In the genomic region with DNA sequence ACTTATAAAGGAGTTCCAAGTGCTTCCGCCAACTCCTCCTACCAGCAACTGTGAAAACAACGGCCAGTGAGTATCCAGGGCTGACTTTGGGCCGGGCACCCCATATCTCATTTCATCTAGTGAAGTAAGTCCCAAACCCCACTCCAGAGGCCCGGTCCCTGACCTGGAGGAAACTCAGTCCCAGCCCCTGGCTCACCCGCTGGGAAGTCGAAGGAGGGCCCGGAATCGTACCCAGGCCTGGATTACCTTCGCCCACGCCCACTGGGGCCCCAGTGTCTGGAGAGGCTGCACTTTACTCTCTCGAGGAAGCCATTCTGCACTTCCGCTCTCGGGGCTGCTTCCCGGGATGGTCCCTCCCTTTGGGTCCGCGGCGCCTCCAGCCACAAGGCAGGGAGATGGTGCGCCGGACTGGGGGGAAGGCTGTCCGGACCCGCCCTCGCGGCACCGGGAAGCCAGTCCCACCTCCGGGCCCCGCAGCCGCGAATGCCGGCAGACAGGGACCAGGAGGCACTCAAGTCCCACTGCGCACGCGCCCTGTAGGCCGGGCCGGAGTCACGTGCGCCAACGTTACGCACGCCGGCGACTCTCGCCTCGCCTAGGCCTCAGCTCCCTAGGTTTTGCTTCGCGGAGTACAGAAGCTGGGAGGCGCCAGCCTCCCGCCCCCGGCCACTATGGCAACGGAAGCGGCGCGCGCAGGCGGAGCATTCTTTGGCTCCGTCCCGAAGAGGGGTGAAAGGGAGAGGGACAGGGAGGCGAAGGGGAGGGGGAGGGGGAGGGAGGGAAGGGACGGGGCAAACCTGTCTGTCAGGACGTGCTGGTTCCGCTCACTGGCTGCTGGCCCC, we compare ENCODE assay signal across 1 cellular context.
TF ChIP-seq lines count a peak whose summit lies in the region.

Gene CMTR2 (minus strand): TSS at position 513 of the 842 bp plus-strand sequence. CDS start 3,482 bp downstream, outside the sequence.

TF ChIP-seq in K562, 482 proteins besides CTCF, POLR2A, EP300 and RAD21 (continued from another document and continues in another):
- TF ChIP-seq CHD7 (IDR thresholded peaks at IDR 0.05; ENCODE audit: low read depth, low read length) (no peak), PURB (CRISPR knock-in tag; IDR thresholded peaks at IDR 0.05; ENCODE audit: low read depth) (no peak), ZNF124 (CRISPR knock-in tag; IDR thresholded peaks at IDR 0.05) (no peak), ZNF24 (IDR thresholded peaks at IDR 0.05) (no peak), ZNF668 (CRISPR knock-in tag; IDR thresholded peaks at IDR 0.05) (no peak), SMARCE1 (IDR thresholded peaks at IDR 0.05) (no peak), ZNF347 (CRISPR knock-in tag; IDR thresholded peaks at IDR 0.05; ENCODE audit: low read depth) (no peak), PRPF4 (IDR thresholded peaks at IDR 0.05; ENCODE audit: insufficient read depth, low read depth, low read length, poor library complexity, severe bottlenecking) (no peak), MTA2 (IDR thresholded peaks at IDR 0.05; ENCODE audit: low read depth) (no peak), ZFP1 (CRISPR knock-in tag; IDR thresholded peaks at IDR 0.05) (no peak), BRD4 (IDR thresholded peaks at IDR 0.05) (0 out of 2 replicates have a peak, but pooled peaks have one; percentile 34), WHSC1 (IDR thresholded peaks at IDR 0.05; ENCODE audit: low read length) (no peak), MBD1 (CRISPR knock-in tag; IDR thresholded peaks at IDR 0.05) (no peak), ZFP36 (IDR thresholded peaks at IDR 0.05; ENCODE audit: low read depth, low read length, partially characterized antibody) (no peak), CAMTA2 (CRISPR knock-in tag; conservative IDR thresholded peaks at IDR 0.05) (no peak), ZNF23 (CRISPR knock-in tag; IDR thresholded peaks at IDR 0.05) (no peak), FOXA3 (CRISPR knock-in tag; conservative IDR thresholded peaks at IDR 0.05 in 1 of 2, IDR thresholded peaks at IDR 0.05 in 1 of 2) (no peak), ZNF445 (CRISPR knock-in tag; IDR thresholded peaks at IDR 0.05; ENCODE audit: low read depth) (no peak), NFIX (CRISPR knock-in tag; IDR thresholded peaks at IDR 0.05; ENCODE audit: low read depth) (no peak), MYNN (IDR thresholded peaks at IDR 0.05) (no peak), MYNN (CRISPR knock-in tag; IDR thresholded peaks at IDR 0.05) (no peak), SLC30A9 (CRISPR knock-in tag; IDR thresholded peaks at IDR 0.05) (no peak)
- TF ChIP-seq, protein P1, sequence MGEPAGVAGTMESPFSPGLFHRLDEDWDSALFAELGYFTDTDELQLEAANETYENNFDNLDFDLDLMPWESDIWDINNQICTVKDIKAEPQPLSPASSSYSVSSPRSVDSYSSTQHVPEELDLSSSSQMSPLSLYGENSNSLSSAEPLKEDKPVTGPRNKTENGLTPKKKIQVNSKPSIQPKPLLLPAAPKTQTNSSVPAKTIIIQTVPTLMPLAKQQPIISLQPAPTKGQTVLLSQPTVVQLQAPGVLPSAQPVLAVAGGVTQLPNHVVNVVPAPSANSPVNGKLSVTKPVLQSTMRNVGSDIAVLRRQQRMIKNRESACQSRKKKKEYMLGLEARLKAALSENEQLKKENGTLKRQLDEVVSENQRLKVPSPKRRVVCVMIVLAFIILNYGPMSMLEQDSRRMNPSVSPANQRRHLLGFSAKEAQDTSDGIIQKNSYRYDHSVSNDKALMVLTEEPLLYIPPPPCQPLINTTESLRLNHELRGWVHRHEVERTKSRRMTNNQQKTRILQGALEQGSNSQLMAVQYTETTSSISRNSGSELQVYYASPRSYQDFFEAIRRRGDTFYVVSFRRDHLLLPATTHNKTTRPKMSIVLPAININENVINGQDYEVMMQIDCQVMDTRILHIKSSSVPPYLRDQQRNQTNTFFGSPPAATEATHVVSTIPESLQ (CRISPR knock-in tag; IDR thresholded peaks at IDR 0.05): peak; percentile 75
- TF ChIP-seq, protein P2, sequence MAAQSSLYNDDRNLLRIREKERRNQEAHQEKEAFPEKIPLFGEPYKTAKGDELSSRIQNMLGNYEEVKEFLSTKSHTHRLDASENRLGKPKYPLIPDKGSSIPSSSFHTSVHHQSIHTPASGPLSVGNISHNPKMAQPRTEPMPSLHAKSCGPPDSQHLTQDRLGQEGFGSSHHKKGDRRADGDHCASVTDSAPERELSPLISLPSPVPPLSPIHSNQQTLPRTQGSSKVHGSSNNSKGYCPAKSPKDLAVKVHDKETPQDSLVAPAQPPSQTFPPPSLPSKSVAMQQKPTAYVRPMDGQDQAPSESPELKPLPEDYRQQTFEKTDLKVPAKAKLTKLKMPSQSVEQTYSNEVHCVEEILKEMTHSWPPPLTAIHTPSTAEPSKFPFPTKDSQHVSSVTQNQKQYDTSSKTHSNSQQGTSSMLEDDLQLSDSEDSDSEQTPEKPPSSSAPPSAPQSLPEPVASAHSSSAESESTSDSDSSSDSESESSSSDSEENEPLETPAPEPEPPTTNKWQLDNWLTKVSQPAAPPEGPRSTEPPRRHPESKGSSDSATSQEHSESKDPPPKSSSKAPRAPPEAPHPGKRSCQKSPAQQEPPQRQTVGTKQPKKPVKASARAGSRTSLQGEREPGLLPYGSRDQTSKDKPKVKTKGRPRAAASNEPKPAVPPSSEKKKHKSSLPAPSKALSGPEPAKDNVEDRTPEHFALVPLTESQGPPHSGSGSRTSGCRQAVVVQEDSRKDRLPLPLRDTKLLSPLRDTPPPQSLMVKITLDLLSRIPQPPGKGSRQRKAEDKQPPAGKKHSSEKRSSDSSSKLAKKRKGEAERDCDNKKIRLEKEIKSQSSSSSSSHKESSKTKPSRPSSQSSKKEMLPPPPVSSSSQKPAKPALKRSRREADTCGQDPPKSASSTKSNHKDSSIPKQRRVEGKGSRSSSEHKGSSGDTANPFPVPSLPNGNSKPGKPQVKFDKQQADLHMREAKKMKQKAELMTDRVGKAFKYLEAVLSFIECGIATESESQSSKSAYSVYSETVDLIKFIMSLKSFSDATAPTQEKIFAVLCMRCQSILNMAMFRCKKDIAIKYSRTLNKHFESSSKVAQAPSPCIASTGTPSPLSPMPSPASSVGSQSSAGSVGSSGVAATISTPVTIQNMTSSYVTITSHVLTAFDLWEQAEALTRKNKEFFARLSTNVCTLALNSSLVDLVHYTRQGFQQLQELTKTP (IDR thresholded peaks at IDR 0.05; ENCODE audit: low read depth in 1 of 2, partially characterized antibody in 2 of 2): no peak
- TF ChIP-seq, protein P3, sequence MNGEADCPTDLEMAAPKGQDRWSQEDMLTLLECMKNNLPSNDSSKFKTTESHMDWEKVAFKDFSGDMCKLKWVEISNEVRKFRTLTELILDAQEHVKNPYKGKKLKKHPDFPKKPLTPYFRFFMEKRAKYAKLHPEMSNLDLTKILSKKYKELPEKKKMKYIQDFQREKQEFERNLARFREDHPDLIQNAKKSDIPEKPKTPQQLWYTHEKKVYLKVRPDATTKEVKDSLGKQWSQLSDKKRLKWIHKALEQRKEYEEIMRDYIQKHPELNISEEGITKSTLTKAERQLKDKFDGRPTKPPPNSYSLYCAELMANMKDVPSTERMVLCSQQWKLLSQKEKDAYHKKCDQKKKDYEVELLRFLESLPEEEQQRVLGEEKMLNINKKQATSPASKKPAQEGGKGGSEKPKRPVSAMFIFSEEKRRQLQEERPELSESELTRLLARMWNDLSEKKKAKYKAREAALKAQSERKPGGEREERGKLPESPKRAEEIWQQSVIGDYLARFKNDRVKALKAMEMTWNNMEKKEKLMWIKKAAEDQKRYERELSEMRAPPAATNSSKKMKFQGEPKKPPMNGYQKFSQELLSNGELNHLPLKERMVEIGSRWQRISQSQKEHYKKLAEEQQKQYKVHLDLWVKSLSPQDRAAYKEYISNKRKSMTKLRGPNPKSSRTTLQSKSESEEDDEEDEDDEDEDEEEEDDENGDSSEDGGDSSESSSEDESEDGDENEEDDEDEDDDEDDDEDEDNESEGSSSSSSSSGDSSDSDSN (IDR thresholded peaks at IDR 0.05; ENCODE audit: borderline replicate concordance in 1 of 2, low read depth in 2 of 2, low read length in 2 of 2): peak in 1 of 2 experiments; percentile 24; a peak in 1 of 4 replicates
- TF ChIP-seq, protein P4, sequence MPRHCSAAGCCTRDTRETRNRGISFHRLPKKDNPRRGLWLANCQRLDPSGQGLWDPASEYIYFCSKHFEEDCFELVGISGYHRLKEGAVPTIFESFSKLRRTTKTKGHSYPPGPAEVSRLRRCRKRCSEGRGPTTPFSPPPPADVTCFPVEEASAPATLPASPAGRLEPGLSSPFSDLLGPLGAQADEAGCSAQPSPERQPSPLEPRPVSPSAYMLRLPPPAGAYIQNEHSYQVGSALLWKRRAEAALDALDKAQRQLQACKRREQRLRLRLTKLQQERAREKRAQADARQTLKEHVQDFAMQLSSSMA (CRISPR knock-in tag; IDR thresholded peaks at IDR 0.05): no peak
- TF ChIP-seq, protein P5, sequence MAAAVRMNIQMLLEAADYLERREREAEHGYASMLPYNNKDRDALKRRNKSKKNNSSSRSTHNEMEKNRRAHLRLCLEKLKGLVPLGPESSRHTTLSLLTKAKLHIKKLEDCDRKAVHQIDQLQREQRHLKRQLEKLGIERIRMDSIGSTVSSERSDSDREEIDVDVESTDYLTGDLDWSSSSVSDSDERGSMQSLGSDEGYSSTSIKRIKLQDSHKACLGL (CRISPR knock-in tag; IDR thresholded peaks at IDR 0.05; ENCODE audit: borderline replicate concordance, poor library complexity, severe bottlenecking): no peak
